8 cellular contexts compared by ENCODE assay signal in the genomic region with DNA sequence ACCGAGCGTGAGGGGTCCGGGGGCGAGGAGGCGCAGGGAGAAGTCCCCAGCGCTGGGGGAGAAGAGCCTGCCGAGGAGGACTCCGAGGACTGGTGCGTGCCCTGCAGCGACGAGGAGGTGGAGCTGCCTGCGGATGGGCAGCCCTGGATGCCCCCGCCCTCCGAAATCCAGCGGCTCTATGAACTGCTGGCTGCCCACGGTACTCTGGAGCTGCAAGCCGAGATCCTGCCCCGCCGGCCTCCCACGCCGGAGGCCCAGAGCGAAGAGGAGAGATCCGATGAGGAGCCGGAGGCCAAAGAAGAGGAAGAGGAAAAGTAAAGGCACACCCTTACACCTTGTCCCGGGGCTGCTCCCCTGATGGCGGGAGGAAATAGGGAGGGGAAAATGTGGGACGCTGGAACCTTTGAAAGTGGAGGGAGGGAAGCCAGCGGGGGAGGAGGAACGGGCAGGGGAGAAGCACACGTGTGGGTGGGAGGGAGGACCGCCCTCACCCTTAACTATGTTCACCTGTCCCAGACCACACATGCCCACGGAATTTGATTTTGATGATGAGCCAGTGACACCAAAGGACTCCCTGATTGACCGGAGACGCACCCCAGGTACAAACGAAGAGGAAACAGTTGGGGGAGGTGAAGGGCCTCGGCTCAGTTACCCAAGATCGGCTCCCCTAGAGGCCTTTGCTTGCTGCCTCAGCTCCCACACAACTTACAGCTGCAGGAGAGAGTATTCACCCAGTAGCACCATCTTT.
DNase-seq lines count a peak whose midpoint lies in the region; ATAC-seq and TF ChIP-seq lines count a peak whose summit lies in the region.

No MANE protein-coding gene starts in this region.

- H3K27me3 Mint-ChIP-seq in T-helper 2 cell treated with Interferon-gamma antibody and Interleukin-4, amounts not matched to agents 5 μg/mL and 100 μg/mL, for 36 hours (ENCODE audit: low read depth): peaks cover 8% of the 10 kb centered on the region
- no peaks in the 10 kb centered on the region for H3K27me3 Mint-ChIP-seq in central memory CD8-positive, alpha-beta T cell
- no peaks in the 10 kb centered on the region for H3K27me3 Mint-ChIP-seq in stimulated activated memory B cell treated with anti-CD40 and anti-IgM and Interleukin-4, amounts not matched to agents 10 μg/mL and 1 μg/mL and 100 μg/mL, for 72 hours

- ATAC-seq in GM21528 (IDR thresholded peaks at IDR 0.05; ENCODE audit: low FRiP score, unreplicated experiment): peak; percentile 11
- ATAC-seq in central memory CD8-positive, alpha-beta T cell (replicated peaks; ENCODE audit: extremely low read depth, poor library complexity, severe bottlenecking): peak; percentile 21
- ATAC-seq in stimulated activated memory B cell treated with anti-CD40 and anti-IgM and Interleukin-4, amounts not matched to agents 10 μg/mL and 1 μg/mL and 100 μg/mL, for 72 hours: peak; percentile 18

- H3K4me3 ChIP-seq in LNCaP clone FGC (ENCODE audit: low read depth, low read length): peak overlapping the region; percentile 77

- DNase-seq in DMS79 treated with DMSO at 0.1 percent for 48 hours (lab: John Stamatoyannopoulos, UW): peak; percentile 56
- no peak for DNase-seq in LNCaP clone FGC (ENCODE audit: low read depth)
- peak; percentile 78 for DNase-seq in T-helper 2 cell treated with Interferon-gamma antibody and Interleukin-4, amounts not matched to agents 5 μg/mL and 100 μg/mL, for 36 hours (ENCODE audit: low spot score)
- DNase-seq in central memory CD8-positive, alpha-beta T cell (ENCODE audit: low spot score in 2 of 2): no peak
- peak; percentile 88 for DNase-seq in left kidney (ENCODE audit: low read depth, low spot score)
- DNase-seq in medulla oblongata (ENCODE audit: extremely low spot score): no peak

- peak overlapping the region; percentile 99 for H3K4me3 Mint-ChIP-seq in T-helper 2 cell treated with Interferon-gamma antibody and Interleukin-4, amounts not matched to agents 5 μg/mL and 100 μg/mL, for 36 hours
- peak overlapping the region; percentile 87 for H3K4me3 Mint-ChIP-seq in central memory CD8-positive, alpha-beta T cell
- peak overlapping the region; percentile 94 for H3K4me3 Mint-ChIP-seq in stimulated activated memory B cell treated with anti-CD40 and anti-IgM and Interleukin-4, amounts not matched to agents 10 μg/mL and 1 μg/mL and 100 μg/mL, for 72 hours

- H3K36me3 Mint-ChIP-seq in T-helper 2 cell treated with Interferon-gamma antibody and Interleukin-4, amounts not matched to agents 5 μg/mL and 100 μg/mL, for 36 hours (ENCODE audit: low read depth): peaks cover 39% of the 10 kb centered on the region
- peaks cover 26% of the 10 kb centered on the region for H3K36me3 Mint-ChIP-seq in central memory CD8-positive, alpha-beta T cell (ENCODE audit: insufficient read depth)
- H3K36me3 Mint-ChIP-seq in stimulated activated memory B cell treated with anti-CD40 and anti-IgM and Interleukin-4, amounts not matched to agents 10 μg/mL and 1 μg/mL and 100 μg/mL, for 72 hours: peaks cover 20% of the 10 kb centered on the region

- peaks cover 41% of the 10 kb centered on the region for H3K4me1 Mint-ChIP-seq in T-helper 2 cell treated with Interferon-gamma antibody and Interleukin-4, amounts not matched to agents 5 μg/mL and 100 μg/mL, for 36 hours (ENCODE audit: low read depth)
- H3K4me1 Mint-ChIP-seq in central memory CD8-positive, alpha-beta T cell: peaks cover 71% of the 10 kb centered on the region
- H3K4me1 Mint-ChIP-seq in stimulated activated memory B cell treated with anti-CD40 and anti-IgM and Interleukin-4, amounts not matched to agents 10 μg/mL and 1 μg/mL and 100 μg/mL, for 72 hours: peaks cover 75% of the 10 kb centered on the region

- no peak for TF ChIP-seq CTCF in LNCaP clone FGC (IDR thresholded peaks at IDR 0.05; ENCODE audit: control insufficient read depth, extremely low read depth, insufficient read depth)

- peak overlapping the region; percentile 99 for H3K27ac Mint-ChIP-seq in T-helper 2 cell treated with Interferon-gamma antibody and Interleukin-4, amounts not matched to agents 5 μg/mL and 100 μg/mL, for 36 hours
- H3K27ac Mint-ChIP-seq in central memory CD8-positive, alpha-beta T cell (ENCODE audit: low read depth): peak overlapping the region; percentile 86
- peak overlapping the region; percentile 94 for H3K27ac Mint-ChIP-seq in stimulated activated memory B cell treated with anti-CD40 and anti-IgM and Interleukin-4, amounts not matched to agents 10 μg/mL and 1 μg/mL and 100 μg/mL, for 72 hours

- H3K9me3 Mint-ChIP-seq in T-helper 2 cell treated with Interferon-gamma antibody and Interleukin-4, amounts not matched to agents 5 μg/mL and 100 μg/mL, for 36 hours: no peaks in the 10 kb centered on the region
- H3K9me3 Mint-ChIP-seq in central memory CD8-positive, alpha-beta T cell: no peaks in the 10 kb centered on the region
- H3K9me3 Mint-ChIP-seq in stimulated activated memory B cell treated with anti-CD40 and anti-IgM and Interleukin-4, amounts not matched to agents 10 μg/mL and 1 μg/mL and 100 μg/mL, for 72 hours: no peaks in the 10 kb centered on the region

Comparison
In these comparisons a context has a peak if more than half of its experiments do, and no peak if none do; other contexts are left out.
1. DNase-seq: peak in DMS79 treated with DMSO at 0.1 percent for 48 hours (single experiment), T-helper 2 cell treated with Interferon-gamma antibody and Interleukin-4, amounts not matched to agents 5 μg/mL and 100 μg/mL, for 36 hours (single experiment) and left kidney (single experiment); none in LNCaP clone FGC (single experiment), central memory CD8-positive, alpha-beta T cell (0 of 2) and medulla oblongata (single experiment).
2. Peak in every context shown above with its lines, with median percentiles within 50 percentile points of each other: ATAC-seq, H3K27ac Mint-ChIP-seq and H3K4me3 Mint-ChIP-seq.